Comparison of ENCODE assay signal across 8 cellular contexts in genomic region chr3:50610992-50611463, GRCh38. TPM values are rescaled to one million over a fixed set of nuclear protein-coding genes. Genes with fewer than 3 reads are reported as not detected.
DNase-seq lines count a peak whose midpoint lies in the region; ATAC-seq and TF ChIP-seq lines count a peak whose summit lies in the region.

No MANE protein-coding gene starts in this region.

- no peaks in the 10 kb centered on the region for H3K9me3 Mint-ChIP-seq in CD8-positive, alpha-beta memory T cell

- peaks cover 15 to 32% (median 20%) of the 10 kb centered on the region in 3 donors for H3K36me3 Mint-ChIP-seq in CD8-positive, alpha-beta memory T cell

- H3K36me3 ChIP-seq in CD8-positive, alpha-beta memory T cell (ENCODE audit: insufficient read depth, low read length) = peaks cover 38% of the 10 kb centered on the region
- peaks cover 9 to 26% (median 25%) of the 10 kb centered on the region in 4 donors for H3K36me3 ChIP-seq in esophagus muscularis mucosa
- H3K36me3 ChIP-seq in ovary = no peaks in the 10 kb centered on the region

- ATAC-seq in HG03095 (IDR thresholded peaks at IDR 0.05; ENCODE audit: unreplicated experiment) (no peak), HG02885 (IDR thresholded peaks at IDR 0.05; ENCODE audit: poor library complexity, unreplicated experiment) (no peak)

- WGBS in esophagus muscularis mucosa = 27% methylated on average over 3 of the region's 10 CpGs
- 2 to 5% (median 2%) methylated on average over 10 of the region's 10 CpGs for WGBS in ovary, 3 donors

- H3K27me3 Mint-ChIP-seq in CD8-positive, alpha-beta memory T cell = no peaks in the 10 kb centered on the region

- no peak for TF ChIP-seq CTCF in RWPE1 (conservative IDR thresholded peaks at IDR 0.05; ENCODE audit: low read depth)
- TF ChIP-seq CTCF in esophagus muscularis mucosa (IDR thresholded peaks at IDR 0.05) = no peak
- no peak for TF ChIP-seq CTCF in ovary (IDR thresholded peaks at IDR 0.05)

- H3K4me1 ChIP-seq in CD8-positive, alpha-beta memory T cell (ENCODE audit: insufficient read depth, low read length) = peaks cover 63% of the 10 kb centered on the region
- H3K4me1 ChIP-seq in esophagus muscularis mucosa = peaks cover 42 to 81% (median 70%) of the 10 kb centered on the region in 4 donors
- peaks cover 31% of the 10 kb centered on the region for H3K4me1 ChIP-seq in ovary (ENCODE audit: insufficient read depth)

- H3K27ac ChIP-seq in CD8-positive, alpha-beta memory T cell (ENCODE audit: low read depth, low read length) = peak overlapping the region; percentile 84
- H3K27ac ChIP-seq in RWPE1 = peak overlapping the region; percentile 84
- peak overlapping the region; percentile 78 to 91 (median 84) for H3K27ac ChIP-seq in esophagus muscularis mucosa (replicated peaks in 1 of 4)
- H3K27ac ChIP-seq in ovary = peak overlapping the region in 1 of 2 donors; percentile 86

- no peaks in the 10 kb centered on the region for H3K9me3 ChIP-seq in CD8-positive, alpha-beta memory T cell (ENCODE audit: low read length)
- H3K9me3 ChIP-seq in esophagus muscularis mucosa = no peaks in the 10 kb centered on the region
- no peaks in the 10 kb centered on the region for H3K9me3 ChIP-seq in ovary

- H3K4me3 Mint-ChIP-seq in CD8-positive, alpha-beta memory T cell = peak overlapping the region; percentile 82 to 97 (median 97)

- TF ChIP-seq EP300 in esophagus muscularis mucosa (IDR thresholded peaks at IDR 0.05) (no peak), ovary (IDR thresholded peaks at IDR 0.05) (no peak)

- no peak for DNase-seq in CD8-positive, alpha-beta memory T cell
- no peak for DNase-seq in RWPE1 (ENCODE audit: low spot score)
- no peak for DNase-seq in esophagus muscularis mucosa (ENCODE audit: extremely low spot score)
- peak in 1 of 5 donors; percentile 48 for DNase-seq in ovary
- DNase-seq in islet precursor cell = no peak
- DNase-seq in GM19238 (ENCODE audit: insufficient read length, low spot score) = no peak

- H3K4me1 Mint-ChIP-seq in CD8-positive, alpha-beta memory T cell = peaks cover 70 to 81% (median 73%) of the 10 kb centered on the region in 3 donors

- CTCF ChIA-PET in CD8-positive, alpha-beta memory T cell (lab: Charles Lee) = interaction anchor here (1.1 to 21.6 kb wide), 10 partner anchors 9 to 779 kb away, joined by 3 to 724 read pairs (median 12); partner anchors contain the start of genes C3orf18 and HEMK1
- CTCF ChIA-PET in RWPE1 (lab: Yijun Ruan, JAX) = interaction anchor here (0.6 kb wide), 2 partner anchors 56 to 87 kb away, joined by 3 to 5 read pairs; no protein-coding TSS in a partner anchor

- intact Hi-C loops in esophagus muscularis mucosa (cut with DNase I) = no loop called here
- intact Hi-C loops in ovary (cut with DNase I) = loop anchor here in 3 of 4 donors (5.0 to 10.0 kb wide), 4 partner anchors 106 to 1334 kb away; partner anchors contain the start of genes MANF (in 2 of the 3), CACNA2D2 (in 1 of the 3), PARP3 (in 1 of the 3) and RRP9 (in 1 of the 3)

- peak overlapping the region; percentile 91 to 99 (median 95) for H3K27ac Mint-ChIP-seq in CD8-positive, alpha-beta memory T cell

- H3K27me3 ChIP-seq in CD8-positive, alpha-beta memory T cell (ENCODE audit: insufficient read depth, low read length, poor library complexity, severe bottlenecking) = no peaks in the 10 kb centered on the region
- no peaks in the 10 kb centered on the region for H3K27me3 ChIP-seq in esophagus muscularis mucosa
- H3K27me3 ChIP-seq in ovary = no peaks in the 10 kb centered on the region

- no peak for TF ChIP-seq POLR2A in esophagus muscularis mucosa (IDR thresholded peaks at IDR 0.05; ENCODE audit: low read depth)
- no peak for TF ChIP-seq POLR2A in ovary (IDR thresholded peaks at IDR 0.05)

- POLR2A ChIA-PET in CD8-positive, alpha-beta memory T cell (lab: Charles Lee) = interaction anchor here (1.0 to 4.2 kb wide), 8 partner anchors 11 to 774 kb away, joined by 5 to 48 read pairs (median 21); partner anchors contain the start of genes C3orf18, HEMK1 and MANF
- POLR2A ChIA-PET in RWPE1 (lab: Yijun Ruan, JAX; ENCODE audit: low non-redundant PET) = no interaction called here

- H3K4me3 ChIP-seq in CD8-positive, alpha-beta memory T cell (ENCODE audit: low read length) = peak overlapping the region; percentile 98
- H3K4me3 ChIP-seq in esophagus muscularis mucosa (peak overlapping the region; percentile 63 to 78 (median 72)), ovary (peak overlapping the region; percentile 89)

RNA-seq across cellular contexts. Expression of gene CISH, which starts 0.5 kb away (rescaled TPM):
- 100 to 1,000 TPM; 216 to 222 TPM for total RNA-seq in CD8-positive, alpha-beta memory T cell
- polyA plus RNA-seq in CD8-positive, alpha-beta memory T cell = 92.8 TPM
- total RNA-seq in esophagus muscularis mucosa (10 to 100 TPM in 1 of 4 donors, 1 to 10 TPM in 3; 1.7 to 26.7 (median 4.4) TPM), ovary (10 to 100 TPM in 6 of 7 donors, 1 to 10 TPM in 1; 6.2 to 28.0 (median 24.7) TPM)
- 10 to 100 TPM in 1 of 2 donors, 1 to 10 TPM in 1; 6.5 to 21.9 TPM for polyA plus RNA-seq in ovary

RNA-seq across cellular contexts. Expression of gene MAPKAPK3, which starts 5.9 kb away (rescaled TPM):
- total RNA-seq in CD8-positive, alpha-beta memory T cell = 100 to 1,000 TPM; 153 to 156 TPM
- polyA plus RNA-seq in CD8-positive, alpha-beta memory T cell = 57.0 TPM
- total RNA-seq in esophagus muscularis mucosa (10 to 100 TPM; 20.8 to 31.3 (median 27.2) TPM), ovary (10 to 100 TPM; 16.9 to 34.6 (median 29.3) TPM)
- 10 to 100 TPM; 15.8 to 44.7 TPM for polyA plus RNA-seq in ovary

RNA-seq across cellular contexts. Expression of gene HEMK1, which starts 41.7 kb away (rescaled TPM):
- 10 to 100 TPM; 51.8 to 55.0 TPM for total RNA-seq in CD8-positive, alpha-beta memory T cell
- 27.4 TPM for polyA plus RNA-seq in CD8-positive, alpha-beta memory T cell
- total RNA-seq in esophagus muscularis mucosa (10 to 100 TPM in 1 of 4 donors, 1 to 10 TPM in 3; 4.6 to 10.6 (median 6.3) TPM), ovary (10 to 100 TPM in 5 of 7 donors, 1 to 10 TPM in 2; 6.8 to 35.3 (median 24.7) TPM)
- 10 to 100 TPM in 1 of 2 donors, 1 to 10 TPM in 1; 7.7 to 17.3 TPM for polyA plus RNA-seq in ovary

RNA-seq across cellular contexts. Expression of gene C3orf18, which starts 43.5 kb away (rescaled TPM):
- 10 to 100 TPM; 11.5 to 13.0 TPM for total RNA-seq in CD8-positive, alpha-beta memory T cell
- polyA plus RNA-seq in CD8-positive, alpha-beta memory T cell = 15.8 TPM
- total RNA-seq in esophagus muscularis mucosa = 10 to 100 TPM; 13.6 to 23.8 (median 18.9) TPM
- 10 to 100 TPM; 10.7 to 24.1 (median 17.7) TPM for total RNA-seq in ovary
- polyA plus RNA-seq in ovary = 10 to 100 TPM; 13.0 to 17.5 TPM

Comparison
In these comparisons a context has a peak if more than half of its experiments do, and no peak if none do; other contexts are left out.
1. RNA of gene CISH, which starts 0.5 kb away (total RNA-seq): 216 to 222 TPM in CD8-positive, alpha-beta memory T cell; 6.2 to 28.0 TPM in ovary and 1.7 to 26.7 TPM in esophagus muscularis mucosa; every median in the first group is over 4 times any median in the second.
2. RNA of gene MAPKAPK3, which starts 5.9 kb away (total RNA-seq): 153 to 156 TPM in CD8-positive, alpha-beta memory T cell; 16.9 to 34.6 TPM in ovary and 20.8 to 31.3 TPM in esophagus muscularis mucosa; every median in the first group is over 4 times any median in the second.
3. Peak in every context shown above with its lines, with median percentiles within 50 percentile points of each other: H3K4me3 ChIP-seq.